23 cellular contexts compared by ENCODE assay signal in genomic region chr5:155530046-155530445, GRCh38.
A peak's percentile ranks its signal among the peaks of the same experiment; 100 is the strongest.
DNase-seq lines count a peak whose midpoint lies in the region; ATAC-seq, FAIRE-seq and TF ChIP-seq lines count a peak whose summit lies in the region.
"Had no signal": no experiment of that assay in that cellular context is flagged by ENCODE, and none has a peak within 500 bp of the region (broad histone marks: within the 10 kb centered on the region; RNA-seq: fewer than 3 reads in every experiment).

No MANE protein-coding gene starts in this region.

- DNase-seq in AG04449 (ENCODE audit: low read depth, low spot score) (peak; percentile 29), NCI-H82 treated with DMSO at 0.1 percent for 48 hours (lab: John Stamatoyannopoulos, UW; ENCODE audit: unreplicated experiment) (peak; percentile 42), bronchial epithelial cell (ENCODE audit: low read depth) (peak; percentile 45), kidney glomerular epithelial cell (lab: John Stamatoyannopoulos, UW) (peak; percentile 31), HK-2 (ENCODE audit: unreplicated experiment) (no peak), DMS79 (lab: John Stamatoyannopoulos, UW) (no peak), SKM-1 (lab: John Stamatoyannopoulos, UW; ENCODE audit: unreplicated experiment) (no peak)
- DNase-seq: activated CD4-positive, alpha-beta T cell treated with anti-CD3 and anti-CD28 coated beads for 4 hours; CD4-positive, alpha-beta memory T cell; H7; mesenchymal stem cell; NCI-H1105 treated with DMSO at 0.1 percent for 48 hours; NCI-H2081 treated with DMSO at 0.1 percent for 48 hours; occipital lobe; Right ventricle myocardium superior; substantia nigra; T-helper 1 cell had no signal

- no peaks in the 10 kb centered on the region for H3K27me3 ChIP-seq in bronchial epithelial cell (ENCODE audit: control insufficient read depth, insufficient read depth, low read length)
- H3K27me3 ChIP-seq: right atrium auricular region had no signal

- CTCF ChIA-PET in AG04449 (lab: Yijun Ruan, JAX), result no interaction called here

- no peaks in the 10 kb centered on the region for H3K36me3 ChIP-seq in bronchial epithelial cell (ENCODE audit: control insufficient read depth, insufficient read depth, low read length)
- H3K36me3 ChIP-seq: right atrium auricular region had no signal

- FAIRE-seq in bronchial epithelial cell (lab: Jason Lieb, UNC), result no peak
- FAIRE-seq: endometrium, frontal cortex had no signal

- TF ChIP-seq CTCF in AG04449 (IDR thresholded peaks at IDR 0.05; ENCODE audit: insufficient read depth, low read length, missing control alignments) (no peak), bronchial epithelial cell (IDR thresholded peaks at IDR 0.05; ENCODE audit: insufficient read depth, low read length, severe bottlenecking) (no peak)

- POLR2A ChIA-PET in AG04449 (lab: Yijun Ruan, JAX), result no interaction called here

- ATAC-seq in HG03025 (IDR thresholded peaks at IDR 0.05; ENCODE audit: low FRiP score, unreplicated experiment), result no peak
- ATAC-seq: activated T-helper 17 cell treated with anti-CD3 and anti-CD28 coated beads, Interleukin-2, amount 50 U/mL, for 72 hours had no signal

- no peak overlapping the region for H3K4me3 ChIP-seq in AG04449 (ENCODE audit: low read depth, low read length)
- no peak overlapping the region for H3K4me3 ChIP-seq in bronchial epithelial cell (ENCODE audit: low read depth, low read length)
- H3K4me3 ChIP-seq: coronary artery, right atrium auricular region had no signal

Comparison
In these comparisons a context has a peak if more than half of its experiments do, and no peak if none do; other contexts are left out.
1. DNase-seq: peak in AG04449 (single experiment), NCI-H82 treated with DMSO at 0.1 percent for 48 hours (single experiment), bronchial epithelial cell (single experiment) and kidney glomerular epithelial cell (single experiment); none in HK-2 (single experiment), DMS79 (single experiment) and SKM-1 (single experiment).